In the genomic region with DNA sequence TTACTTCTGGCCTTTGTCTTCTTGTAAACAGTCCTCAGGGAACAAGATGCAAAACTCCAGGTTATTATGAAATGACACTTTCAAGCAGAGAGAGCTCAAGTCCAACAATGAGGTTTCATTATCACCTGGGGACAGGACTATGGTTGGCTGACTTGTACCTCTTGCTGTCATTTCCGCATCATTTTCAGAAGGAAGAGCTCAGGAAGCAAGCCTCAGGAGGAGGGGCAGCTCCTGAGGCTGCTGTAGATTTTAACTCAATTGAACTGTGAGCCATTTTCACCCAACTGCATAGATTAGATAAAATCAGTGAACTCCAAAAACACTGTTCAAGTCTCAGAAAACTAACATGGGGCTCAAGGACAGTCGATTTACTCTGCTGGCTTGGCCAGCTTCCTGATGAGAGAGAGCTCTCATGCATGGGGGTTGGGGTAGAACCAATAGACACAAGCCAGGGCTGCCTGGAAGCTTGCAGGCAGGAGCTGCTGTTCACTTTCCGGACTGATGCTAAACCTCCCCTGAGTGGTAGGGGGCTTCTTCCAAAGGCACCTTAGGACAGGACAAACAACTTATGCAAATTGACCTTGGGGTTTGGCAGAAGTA, we compare ENCODE assay signal across 15 cellular contexts. TPM values are rescaled to one million over a fixed set of nuclear protein-coding genes. Genes with fewer than 3 reads are reported as not detected.
A peak's percentile ranks its signal among the peaks of the same experiment; 100 is the strongest.
DNase-seq lines count a peak whose midpoint lies in the region; ATAC-seq and TF ChIP-seq lines count a peak whose summit lies in the region.
"Had no signal": no experiment of that assay in that cellular context is flagged by ENCODE, and none has a peak within 500 bp of the region (broad histone marks: within the 10 kb centered on the region; RNA-seq: fewer than 3 reads in every experiment).

No MANE protein-coding gene starts in this region.

- TF ChIP-seq EP300 in suprapubic skin (IDR thresholded peaks at IDR 0.05), result no peak

- TF ChIP-seq POLR2A in suprapubic skin (IDR thresholded peaks at IDR 0.05), result no peak

- H4K20me1 ChIP-seq in BLaER1, result no peaks in the 10 kb centered on the region

- TF ChIP-seq CTCF in suprapubic skin (IDR thresholded peaks at IDR 0.05), result no peak

- 58% methylated on average over 3 of the region's 3 CpGs for WGBS in suprapubic skin

- H3K27ac ChIP-seq in BLaER1, result peak overlapping the region; percentile 45; the same call in 1 of the 2 replicates
- no peak overlapping the region for H3K27ac ChIP-seq in suprapubic skin
- H3K27ac ChIP-seq: tibial artery had no signal

- H3K4me3 ChIP-seq in BLaER1 (no peak overlapping the region), suprapubic skin (no peak overlapping the region)
- H3K4me3 ChIP-seq: HAP-1, tibial artery had no signal

- peak overlapping the region; percentile 67 for H3K4me2 ChIP-seq in BLaER1

- peak; percentile 72 for ATAC-seq in GM19043 (IDR thresholded peaks at IDR 0.05; ENCODE audit: low read depth, unreplicated experiment)
- peak; percentile 92 for ATAC-seq in HG02610 (IDR thresholded peaks at IDR 0.05; ENCODE audit: unreplicated experiment)
- peak; percentile 76 for ATAC-seq in HG03378 (IDR thresholded peaks at IDR 0.05; ENCODE audit: unreplicated experiment)
- ATAC-seq: left lobe of liver had no signal

- H3K27me3 ChIP-seq in BLaER1, result no peaks in the 10 kb centered on the region
- no peaks in the 10 kb centered on the region for H3K27me3 ChIP-seq in suprapubic skin
- H3K27me3 ChIP-seq: tibial artery had no signal

- H3K36me3 ChIP-seq in BLaER1 (no peaks in the 10 kb centered on the region), suprapubic skin (no peaks in the 10 kb centered on the region)
- H3K36me3 ChIP-seq: HAP-1, tibial artery had no signal

- no peak overlapping the region; the same call in 1 of the 2 replicates for H3K9ac ChIP-seq in BLaER1

- no peaks in the 10 kb centered on the region; the same call in 1 of the 2 replicates for H3K9me3 ChIP-seq in BLaER1
- H3K9me3 ChIP-seq in suprapubic skin, result no peaks in the 10 kb centered on the region
- H3K9me3 ChIP-seq: HAP-1, tibial artery had no signal

- DNase-seq in dermis blood vessel endothelial cell (no peak), NCI-H446 (lab: John Stamatoyannopoulos, UW) (no peak), suprapubic skin (ENCODE audit: low spot score in 2 of 2) (no peak), NCI-H1694 (lab: John Stamatoyannopoulos, UW) (no peak)
- DNase-seq: activated CD4-positive, alpha-beta T cell treated with anti-CD3 and anti-CD28 coated beads for 4 hours; NCI-H146; SW 1271; tibial artery had no signal

- H3K4me1 ChIP-seq in BLaER1 (peaks cover 64% of the 10 kb centered on the region), suprapubic skin (no peaks in the 10 kb centered on the region)
- H3K4me1 ChIP-seq: HAP-1, tibial artery had no signal

RNA-seq across cellular contexts. Expression of a gene that starts 23.6 kb away (rescaled TPM):
- total RNA-seq in dermis blood vessel endothelial cell (not detected in 2 replicates), suprapubic skin (1 to 10 TPM in 3 of 4 donors, under 1 TPM in 1; 0.72 to 1.7 (median 1.6) TPM)
- total RNA-seq: OCI-LY7 had no signal

RNA-seq across cellular contexts. Expression of a gene that starts 37.0 kb away (rescaled TPM):
- total RNA-seq in dermis blood vessel endothelial cell (14.5 and 17.1 TPM in 2 replicates), suprapubic skin (10 to 100 TPM; 19.5 to 29.7 (median 25.5) TPM)
